Comparison of ENCODE assay signal across 8 cellular contexts in the genomic region with DNA sequence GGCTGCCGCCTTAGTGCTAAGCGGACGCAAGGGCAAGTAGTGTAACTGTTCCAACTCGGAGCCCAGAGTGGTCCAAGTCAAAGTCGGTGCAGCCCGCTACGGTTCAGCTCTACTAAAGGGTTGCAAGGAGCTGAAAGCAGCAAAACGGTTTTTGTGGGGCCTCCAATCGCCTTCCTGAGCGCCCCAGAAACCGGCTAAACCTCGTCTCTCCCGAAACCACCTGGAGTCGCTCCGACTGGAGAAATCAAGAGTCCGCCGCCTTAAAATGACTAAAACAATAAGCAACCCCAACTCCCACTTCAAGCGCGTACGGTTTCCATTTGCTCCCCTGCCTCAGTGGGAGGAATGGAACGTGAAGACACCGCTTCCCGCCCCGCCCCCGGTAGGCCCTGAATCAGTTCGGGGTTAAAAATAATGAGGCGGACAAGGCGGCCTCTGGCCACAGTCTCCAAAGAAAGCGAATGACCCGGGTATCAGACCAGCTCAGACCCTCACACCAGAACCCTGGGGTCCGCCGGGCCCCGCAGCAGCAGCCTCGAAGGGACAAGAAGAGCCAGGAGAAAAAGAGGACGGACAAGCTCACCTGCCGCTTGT. TPM values are rescaled to one million over a fixed set of nuclear protein-coding genes. Genes with fewer than 3 reads are reported as not detected.
A peak's percentile ranks its signal among the peaks of the same experiment; 100 is the strongest.
DNase-seq lines count a peak whose midpoint lies in the region; ATAC-seq and TF ChIP-seq lines count a peak whose summit lies in the region.

No MANE protein-coding gene starts in this region.

- H3K4me3 ChIP-seq in HUES6 (ENCODE audit: low read depth, low read length) (peak overlapping the region; percentile 85), thymus (ENCODE audit: low read length) (peak overlapping the region; percentile 58)

- no peaks in the 10 kb centered on the region for H3K9me3 ChIP-seq in HUES6 (ENCODE audit: control insufficient read depth, insufficient read depth, low read depth, low read length)
- no peaks in the 10 kb centered on the region for H3K9me3 ChIP-seq in thymus (ENCODE audit: control insufficient read depth)

- no peak for TF ChIP-seq POLR2A in erythroblast (IDR thresholded peaks at IDR 0.05; ENCODE audit: low read length)

- ATAC-seq in naive thymus-derived CD8-positive, alpha-beta T cell, result peak in 1 of 2 donors; percentile 9

- H3K9ac ChIP-seq in HUES6 (ENCODE audit: low read length), result peak overlapping the region; percentile 93

- POLR2A ChIA-PET in naive thymus-derived CD8-positive, alpha-beta T cell (lab: Charles Lee), result interaction anchor here (0.6 to 15.6 kb wide), 16 partner anchors 9 to 983 kb away, joined by 3 to 434 read pairs (median 6); partner anchors contain the start of genes NMB, WDR73, ZNF592 and ZSCAN2

- no peaks in the 10 kb centered on the region for H3K9me3 Mint-ChIP-seq in naive thymus-derived CD8-positive, alpha-beta T cell

- DNase-seq in NCI-H2227 (lab: John Stamatoyannopoulos, UW; ENCODE audit: unreplicated experiment) (peak; percentile 33), NCI-H2227 treated with DMSO at 0.1 percent for 48 hours (lab: John Stamatoyannopoulos, UW) (no peak), erythroblast (lab: John Stamatoyannopoulos, UW) (peak; percentile 67 to 70), epidermal melanocyte (ENCODE audit: insufficient read length, low spot score) (no peak)
- DNase-seq in activated CD4-positive, alpha-beta T cell treated with anti-CD3 and anti-CD28 coated beads, Interleukin-2, amount 50 U/mL, for 1 hour, result peak; percentile 30
- DNase-seq in naive thymus-derived CD8-positive, alpha-beta T cell, result peak in 4 of 10 donors; percentile 4 to 19 (median 6)

- WGBS in thymus, result under 1% methylated on average over 36 of the region's 36 CpGs

- peak overlapping the region; percentile 94 to 100 (median 97) for H3K27ac Mint-ChIP-seq in naive thymus-derived CD8-positive, alpha-beta T cell

- H3K4me1 ChIP-seq in HUES6 (ENCODE audit: control insufficient read depth, insufficient read depth, low read length) (peaks cover 9% of the 10 kb centered on the region), thymus (ENCODE audit: control insufficient read depth, insufficient read depth, low read length) (peaks cover 6% of the 10 kb centered on the region)

- H3K4me1 Mint-ChIP-seq in naive thymus-derived CD8-positive, alpha-beta T cell, result peaks cover 14 to 68% (median 46%) of the 10 kb centered on the region in 4 donors

- H3K27ac ChIP-seq in HUES6 (ENCODE audit: low read depth, low read length), result peak overlapping the region; percentile 63; the same call in 1 of the 2 replicates
- peak overlapping the region; percentile 91 for H3K27ac ChIP-seq in thymus (ENCODE audit: low read depth)

- H3K36me3 ChIP-seq in HUES6 (ENCODE audit: control insufficient read depth, insufficient read depth, low read length), result peaks cover 20% of the 10 kb centered on the region
- H3K36me3 ChIP-seq in thymus (ENCODE audit: control insufficient read depth, insufficient read depth), result peaks cover 3% of the 10 kb centered on the region

- H3K4me3 Mint-ChIP-seq in naive thymus-derived CD8-positive, alpha-beta T cell, result peak overlapping the region; percentile 91 to 100 (median 94)

- no peaks in the 10 kb centered on the region for H3K27me3 ChIP-seq in HUES6 (ENCODE audit: control insufficient read depth, insufficient read depth, low read length)
- no peaks in the 10 kb centered on the region for H3K27me3 ChIP-seq in thymus (ENCODE audit: control insufficient read depth, insufficient read depth)

- no peaks in the 10 kb centered on the region for H3K27me3 Mint-ChIP-seq in naive thymus-derived CD8-positive, alpha-beta T cell

- H3K36me3 Mint-ChIP-seq in naive thymus-derived CD8-positive, alpha-beta T cell, result peaks cover 2 to 18% (median 5%) of the 10 kb centered on the region in 3 donors

RNA-seq across cellular contexts. Expression of gene SEC11A, which starts 0.4 kb away (rescaled TPM):
- 10 to 100 TPM; 68.3 to 70.6 TPM for total RNA-seq in naive thymus-derived CD8-positive, alpha-beta T cell
- 100 to 1,000 TPM; 103 to 128 (median 119) TPM for polyA plus RNA-seq in naive thymus-derived CD8-positive, alpha-beta T cell
- polyA plus RNA-seq in thymus, result 158 TPM

RNA-seq across cellular contexts. Expression of gene ZNF592, which starts 32.9 kb away (rescaled TPM):
- 10 to 100 TPM; 39.6 to 40.7 TPM for total RNA-seq in naive thymus-derived CD8-positive, alpha-beta T cell
- polyA plus RNA-seq in naive thymus-derived CD8-positive, alpha-beta T cell, result 1 to 10 TPM; 3.2 to 9.4 (median 4.1) TPM
- 9.7 TPM for polyA plus RNA-seq in thymus

RNA-seq across cellular contexts. Expression of gene NMB, which starts 57.5 kb away (rescaled TPM):
- total RNA-seq in naive thymus-derived CD8-positive, alpha-beta T cell, result 1 to 10 TPM; 1.6 to 2.1 TPM
- 1 to 10 TPM; 1.9 to 5.7 (median 3.3) TPM for polyA plus RNA-seq in naive thymus-derived CD8-positive, alpha-beta T cell
- 4.9 TPM for polyA plus RNA-seq in thymus

Comparison
In these comparisons a context has a peak if more than half of its experiments do, and no peak if none do; other contexts are left out.
1. DNase-seq: peak in NCI-H2227 (single experiment), activated CD4-positive, alpha-beta T cell treated with anti-CD3 and anti-CD28 coated beads, Interleukin-2, amount 50 U/mL, for 1 hour (single experiment) and erythroblast (2 of 2); none in NCI-H2227 treated with DMSO at 0.1 percent for 48 hours (single experiment) and epidermal melanocyte (single experiment).